In the genomic region with DNA sequence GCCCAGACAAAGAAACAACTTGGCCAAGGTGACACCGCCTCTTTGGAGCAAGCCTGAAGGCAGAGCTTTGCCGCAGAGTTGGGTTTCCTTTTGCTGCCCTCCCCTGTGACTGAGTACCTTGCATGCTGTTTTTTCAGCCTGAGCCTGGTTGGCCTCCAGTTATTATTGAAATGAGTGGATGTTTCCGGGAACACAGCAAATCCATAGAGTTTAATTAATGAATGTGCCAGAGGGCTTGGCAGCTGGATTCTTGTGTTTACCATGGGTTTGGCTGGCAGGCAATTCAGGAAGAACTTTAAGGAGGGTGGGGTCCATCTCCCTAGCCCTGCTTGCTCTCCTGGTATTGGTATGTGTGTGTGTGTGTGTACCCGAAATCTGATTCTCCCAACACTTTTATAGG, we compare ENCODE assay signal across 14 cellular contexts.
A peak's percentile ranks its signal among the peaks of the same experiment; 100 is the strongest.
DNase-seq lines count a peak whose midpoint lies in the region; ATAC-seq, FAIRE-seq and TF ChIP-seq lines count a peak whose summit lies in the region.
"Had no signal": no experiment of that assay in that cellular context is flagged by ENCODE, and none has a peak within 500 bp of the region (broad histone marks: within the 10 kb centered on the region; RNA-seq: fewer than 3 reads in every experiment).

No MANE protein-coding gene starts in this region.

- H3K9me3 ChIP-seq in MG63, result no peaks in the 10 kb centered on the region
- no peaks in the 10 kb centered on the region for H3K9me3 ChIP-seq in PC-9 (ENCODE audit: insufficient read depth, low read depth)
- no peaks in the 10 kb centered on the region for H3K9me3 ChIP-seq in skeletal muscle tissue (ENCODE audit: control insufficient read depth in 3 of 3, low read length in 3 of 3)

- H3K36me3 ChIP-seq in MG63 (no peaks in the 10 kb centered on the region), PC-9 (ENCODE audit: low read depth) (no peaks in the 10 kb centered on the region), skeletal muscle tissue (ENCODE audit: control insufficient read depth in 3 of 3, insufficient read depth in 3 of 3, low read length in 3 of 3) (no peaks in the 10 kb centered on the region)

- H3K4me1 ChIP-seq in PC-9 (replicated peaks; ENCODE audit: insufficient read depth) (peaks cover 22% of the 10 kb centered on the region), skeletal muscle tissue (ENCODE audit: control insufficient read depth in 3 of 3, insufficient read depth in 3 of 3, low read length in 3 of 3) (peaks cover 59 to 84% (median 69%) of the 10 kb centered on the region in 3 donors)

- DNase-seq in MG63 (peak; percentile 25), PC-9 (peak; percentile 50 to 91), left cardiac atrium (peak; percentile 41), NAMALWA (ENCODE audit: low spot score) (no peak), GM12891 (ENCODE audit: insufficient read length, low spot score) (no peak)
- DNase-seq in activated T-cell treated with anti-CD3 and anti-CD28 coated beads, Interleukin-2, amount 50 U/mL, for 1 hour, result no peak
- DNase-seq: activated CD8-positive, alpha-beta memory T cell treated with anti-CD3 and anti-CD28 coated beads for 24 hours; activated naive CD4-positive, alpha-beta T cell treated with anti-CD3 and anti-CD28 coated beads, Interleukin-2, amount 50 U/mL, for 16 hours; HFFc6; mesendoderm had no signal

- intact Hi-C loops in PC-9 (cut with micrococcal nuclease; ENCODE audit: unreplicated experiment) (loop anchor here (2.0 kb wide), 1 partner anchor 13 kb away; no protein-coding TSS in a partner anchor), left cardiac atrium (cut with DNase I) (no loop called here)

- peaks cover 27% of the 10 kb centered on the region for H3F3A ChIP-seq in PC-9 (ENCODE audit: insufficient read depth, low read depth)

- TF ChIP-seq POLR2A in GM12891 (IDR thresholded peaks at IDR 0.05; ENCODE audit: low read depth, low read length), result no peak

- H3K27me3 ChIP-seq in MG63 (no peaks in the 10 kb centered on the region), PC-9 (ENCODE audit: insufficient read depth, low read depth) (no peaks in the 10 kb centered on the region), skeletal muscle tissue (ENCODE audit: control insufficient read depth in 3 of 3, insufficient read depth in 3 of 3, low read length in 3 of 3) (no peaks in the 10 kb centered on the region)

- CTCF ChIA-PET in PC-9 (lab: Charles Lee), result no interaction called here

- H3K79me2 ChIP-seq in PC-9 (ENCODE audit: low read depth), result no peaks in the 10 kb centered on the region; the same call in 1 of the 2 replicates

- peak overlapping the region; percentile 45 for H3K27ac ChIP-seq in PC-9
- peak overlapping the region; percentile 27 for H3K27ac ChIP-seq in skeletal muscle tissue (ENCODE audit: low read depth, low read length)

- ATAC-seq in left cardiac atrium, result peak; percentile 44 to 59
- ATAC-seq in GM19023 (IDR thresholded peaks at IDR 0.05; ENCODE audit: unreplicated experiment), result no peak

- 0 out of 2 replicates have a peak, but pooled peaks cover 6% of the 10 kb centered on the region for H4K20me1 ChIP-seq in PC-9 (ENCODE audit: insufficient read depth)

- no peak for TF ChIP-seq CTCF in PC-9 (conservative IDR thresholded peaks at IDR 0.05)

- FAIRE-seq in GM12891 (lab: Jason Lieb, UNC), result no peak

- H3K9ac ChIP-seq in skeletal muscle tissue (ENCODE audit: low read depth in 1 of 3, low read length in 3 of 3), result peak overlapping the region in 1 of 3 donors; percentile 69

- no peak overlapping the region for H2AFZ ChIP-seq in PC-9

- H3K4me2 ChIP-seq in PC-9, result peak overlapping the region; percentile 47
- H3K4me2 ChIP-seq: smooth muscle cell had no signal

- POLR2A ChIA-PET in PC-9 (lab: Charles Lee; ENCODE audit: unreplicated experiment), result no interaction called here

- H3K4me3 ChIP-seq in MG63, result no peak overlapping the region
- H3K4me3 ChIP-seq in PC-9, result no peak overlapping the region
- H3K4me3 ChIP-seq in skeletal muscle tissue (ENCODE audit: low read length in 3 of 3), result no peak overlapping the region
- H3K4me3 ChIP-seq: coronary artery, smooth muscle cell had no signal

- H3K9me2 ChIP-seq in PC-9 (ENCODE audit: insufficient read depth), result no peaks in the 10 kb centered on the region

- BruUV-seq in PC-9 (replicated peaks; lab: Mats Ljungman, UMichigan), result no TSS peak

TF ChIP-seq in GM12891, 5 proteins besides CTCF, POLR2A, EP300 and RAD21:
- TF ChIP-seq POU2F2 (IDR thresholded peaks at IDR 0.05; ENCODE audit: low read depth, low read length) (no peak), POLR2AphosphoS5 (IDR thresholded peaks at IDR 0.05; ENCODE audit: low read depth, low read length) (no peak), SPI1 (IDR thresholded peaks at IDR 0.05; ENCODE audit: low read depth, low read length) (no peak), PAX5 (IDR thresholded peaks at IDR 0.05; ENCODE audit: insufficient read depth, low read length, severe bottlenecking) (no peak), TAF1 (IDR thresholded peaks at IDR 0.05; ENCODE audit: low read depth, low read length) (no peak)
TF ChIP-seq in GM12891: peak in this region for 0.

Comparison
In these comparisons a context has a peak if more than half of its experiments do, and no peak if none do; other contexts are left out.
1. DNase-seq: peak in MG63 (single experiment), PC-9 (2 of 2) and left cardiac atrium (single experiment); none in NAMALWA (single experiment), GM12891 (single experiment) and activated T-cell treated with anti-CD3 and anti-CD28 coated beads, Interleukin-2, amount 50 U/mL, for 1 hour (single experiment).